ENCODE assay signal across 22 cellular contexts in the genomic region with DNA sequence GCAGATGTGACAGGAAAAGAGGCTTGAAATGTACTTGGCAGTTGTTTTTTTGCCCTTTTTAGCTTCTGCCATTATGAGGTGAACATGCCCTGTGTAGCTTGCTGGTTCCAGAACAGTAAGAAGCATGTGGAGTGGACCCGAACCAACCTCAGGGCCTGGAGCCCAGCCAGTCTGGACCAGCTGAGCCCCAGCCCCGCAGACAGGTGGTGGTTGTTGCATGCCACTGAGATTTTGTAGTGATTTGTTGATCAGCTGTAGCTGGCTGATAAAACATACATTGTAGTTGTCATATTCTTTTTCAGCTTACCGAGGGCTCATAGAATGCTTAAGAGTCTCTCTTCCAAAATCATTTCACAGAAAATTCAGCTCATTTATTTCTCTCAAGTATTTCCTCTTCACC.
"Had no signal": no experiment of that assay in that cellular context is flagged by ENCODE, and none has a peak within 500 bp of the region (broad histone marks: within the 10 kb centered on the region; RNA-seq: fewer than 3 reads in every experiment).

No MANE protein-coding gene starts in this region.

- H3K9me3 Mint-ChIP-seq: dendritic cell treated with granulocyte-macrophage colony-stimulating factor and Interleukin-4, amounts not matched to agents 40 ng/mL and 50 ng/mL, for 4 days; effector memory CD8-positive, alpha-beta T cell; immature natural killer cell; memory B cell; mesothelial cell of epicardium; natural killer cell treated with Interleukin-12 subunit alpha and Interleukin-12 subunit beta and Interleukin-15 and Interleukin-18, amount 100 ng/mL, for 72 hours; stimulated activated effector memory CD8-positive, alpha-beta T cell treated with anti-CD3 and anti-CD28 coated beads, Interleukin-12 subunit alpha, Interleukin-12 subunit beta, amount 100 ng/mL, for 72 hours had no signal

- H3K4me1 Mint-ChIP-seq: immature natural killer cell had no signal

- H3K27ac Mint-ChIP-seq: dendritic cell treated with granulocyte-macrophage colony-stimulating factor and Interleukin-4, amounts not matched to agents 40 ng/mL and 50 ng/mL, for 4 days; effector memory CD8-positive, alpha-beta T cell; immature natural killer cell; mesothelial cell of epicardium; natural killer cell treated with Interleukin-12 subunit alpha and Interleukin-12 subunit beta and Interleukin-15 and Interleukin-18, amount 100 ng/mL, for 72 hours; stimulated activated effector memory CD8-positive, alpha-beta T cell treated with anti-CD3 and anti-CD28 coated beads, Interleukin-12 subunit alpha, Interleukin-12 subunit beta, amount 100 ng/mL, for 72 hours had no signal

- H3K4me3 Mint-ChIP-seq: dendritic cell treated with granulocyte-macrophage colony-stimulating factor and Interleukin-4, amounts not matched to agents 40 ng/mL and 50 ng/mL, for 4 days; effector memory CD8-positive, alpha-beta T cell; immature natural killer cell; memory B cell; mesothelial cell of epicardium; natural killer cell treated with Interleukin-12 subunit alpha and Interleukin-12 subunit beta and Interleukin-15 and Interleukin-18, amount 100 ng/mL, for 72 hours; stimulated activated effector memory CD8-positive, alpha-beta T cell treated with anti-CD3 and anti-CD28 coated beads, Interleukin-12 subunit alpha, Interleukin-12 subunit beta, amount 100 ng/mL, for 72 hours had no signal

- ATAC-seq: effector memory CD8-positive, alpha-beta T cell; gastroesophageal sphincter; lower lobe of right lung; natural killer cell treated with Interleukin-12 subunit alpha and Interleukin-12 subunit beta and Interleukin-15 and Interleukin-18, amount 100 ng/mL, for 72 hours; psoas muscle; right lobe of liver; stimulated activated effector memory CD8-positive, alpha-beta T cell treated with anti-CD3 and anti-CD28 coated beads, Interleukin-12 subunit alpha, Interleukin-12 subunit beta, amount 100 ng/mL, for 72 hours; stimulated activated naive CD8-positive, alpha-beta T cell treated with anti-CD3 and anti-CD28 coated beads, Interleukin-15, Interleukin-2, amounts not matched to agents 100 U/mL and 50 U/mL, for 24 hours had no signal

- DNase-seq: effector memory CD8-positive, alpha-beta T cell; esophagus squamous epithelium; foreskin fibroblast; glutamatergic neuron; immature natural killer cell; left cardiac atrium; left ventricle myocardium inferior; lower lobe of right lung; psoas muscle; retina; right lobe of liver; stimulated activated CD4-positive, alpha-beta T cell treated with anti-CD3 and anti-CD28 coated beads, Interleukin-4, amount 100 ng/mL, for 1 hour; stimulated activated CD8-positive, alpha-beta memory T cell treated with anti-CD3 and anti-CD28 coated beads, Interleukin-4, amount 100 ng/mL, for 48 hours; stimulated activated naive CD8-positive, alpha-beta T cell treated with anti-CD3 and anti-CD28 coated beads, Interleukin-15, Interleukin-2, amounts not matched to agents 100 U/mL and 50 U/mL, for 24 hours; tibial artery; upper lobe of left lung had no signal

- H3K36me3 Mint-ChIP-seq: mesothelial cell of epicardium had no signal

- H3K27me3 Mint-ChIP-seq: dendritic cell treated with granulocyte-macrophage colony-stimulating factor and Interleukin-4, amounts not matched to agents 40 ng/mL and 50 ng/mL, for 4 days; effector memory CD8-positive, alpha-beta T cell; memory B cell; natural killer cell treated with Interleukin-12 subunit alpha and Interleukin-12 subunit beta and Interleukin-15 and Interleukin-18, amount 100 ng/mL, for 72 hours had no signal
